ENCODE assay signal across 8 cellular contexts in genomic region chr12:2387051-2387834, GRCh38.
DNase-seq lines count a peak whose midpoint lies in the region; ATAC-seq and TF ChIP-seq lines count a peak whose summit lies in the region.
"Had no signal": no experiment of that assay in that cellular context is flagged by ENCODE, and none has a peak within 500 bp of the region (broad histone marks: within the 10 kb centered on the region; RNA-seq: fewer than 3 reads in every experiment).

No MANE protein-coding gene starts in this region.

- DNase-seq in GM20000 (ENCODE audit: low spot score): peak; percentile 36
- peak; percentile 12 for DNase-seq in omental fat pad (ENCODE audit: low spot score)
- DNase-seq in 8988T: no peak
- DNase-seq: NCI-H1436 treated with DMSO at 0.1 percent for 48 hours had no signal

- ATAC-seq in GM18511 (IDR thresholded peaks at IDR 0.05; ENCODE audit: unreplicated experiment): peak; percentile 61
- ATAC-seq in HG03439 (IDR thresholded peaks at IDR 0.05; ENCODE audit: unreplicated experiment): peak; percentile 67
- ATAC-seq in omental fat pad (ENCODE audit: low FRiP score): no peak
- ATAC-seq in GM19397 (IDR thresholded peaks at IDR 0.05; ENCODE audit: unreplicated experiment): no peak
- ATAC-seq in GM18519 (IDR thresholded peaks at IDR 0.05; ENCODE audit: low FRiP score, unreplicated experiment): no peak

- no peak for TF ChIP-seq CTCF in GM20000 (IDR thresholded peaks at IDR 0.05; ENCODE audit: extremely low read depth, missing control alignments)
- TF ChIP-seq CTCF in omental fat pad (IDR thresholded peaks at IDR 0.05): no peak

Comparison
In these comparisons a context has a peak if more than half of its experiments do, and no peak if none do; other contexts are left out.
1. ATAC-seq: peak in GM18511 (single experiment) and HG03439 (single experiment); none in omental fat pad (single experiment), GM19397 (single experiment) and GM18519 (single experiment).